Comparison of ENCODE assay signal across 15 cellular contexts in the genomic region with DNA sequence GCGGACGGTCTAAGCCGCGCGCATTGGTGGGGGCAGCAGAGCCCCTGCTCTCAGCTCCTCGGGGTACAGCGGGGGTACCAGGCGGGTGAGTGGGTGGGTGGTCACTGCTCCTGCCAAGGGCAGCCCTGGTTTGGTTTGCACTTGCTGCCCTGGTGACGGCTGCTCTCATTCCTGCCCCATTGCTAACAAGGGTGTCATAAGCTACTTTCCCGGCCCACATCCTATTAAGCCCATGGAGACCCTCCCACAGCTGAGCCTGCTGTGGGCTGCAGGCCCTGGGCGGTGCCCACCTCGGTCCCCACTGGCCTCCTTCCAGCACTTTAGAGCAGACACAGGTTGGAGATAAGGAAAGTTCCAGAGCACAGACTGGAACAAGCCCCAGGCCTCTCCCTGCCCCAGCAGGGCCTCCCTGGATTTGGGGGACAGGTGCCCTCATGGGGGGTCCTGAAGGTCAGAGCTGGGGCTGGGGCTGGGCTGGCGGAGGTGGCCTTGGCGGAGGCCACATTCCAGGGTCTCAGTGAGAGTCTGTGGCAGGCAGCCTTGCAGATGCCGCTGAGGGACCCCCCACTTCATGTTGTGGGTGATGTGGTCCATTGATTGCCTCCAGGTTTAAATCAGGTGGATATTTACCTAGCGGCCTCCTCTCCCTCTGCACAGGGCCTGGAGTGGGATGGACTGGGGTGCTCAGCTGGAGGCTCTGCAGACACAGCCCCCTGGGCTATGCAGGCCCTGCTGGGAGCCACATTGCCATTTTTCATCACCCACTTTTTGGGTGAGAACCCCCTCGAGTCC. TPM values are rescaled to one million over a fixed set of nuclear protein-coding genes. Genes with fewer than 3 reads are reported as not detected.
A peak's percentile ranks its signal among the peaks of the same experiment; 100 is the strongest.
DNase-seq lines count a peak whose midpoint lies in the region; ATAC-seq and TF ChIP-seq lines count a peak whose summit lies in the region.
"Had no signal": no experiment of that assay in that cellular context is flagged by ENCODE, and none has a peak within 500 bp of the region (broad histone marks: within the 10 kb centered on the region; RNA-seq: fewer than 3 reads in every experiment).

No MANE protein-coding gene starts in this region.

- H3K4me1 ChIP-seq in heart left ventricle (peaks cover 0 to 59% (median 30%) of the 10 kb centered on the region in 12 donors), esophagus squamous epithelium (peaks cover 15 to 72% (median 25%) of the 10 kb centered on the region in 3 donors), osteoblast (ENCODE audit: insufficient read depth, low read length) (peaks cover 29% of the 10 kb centered on the region), suprapubic skin (peaks cover 60% of the 10 kb centered on the region)
- H3K4me1 ChIP-seq: parathyroid adenoma, upper lobe of right lung had no signal

- intact Hi-C loops in heart left ventricle (cut with DNase I): loop anchor here in 7 of 10 donors (2.0 to 10.0 kb wide), 5 partner anchors 23 to 487 kb away; a partner anchor contains a TSS
- intact Hi-C loops in cardiac septum (cut with DNase I): no loop called here
- intact Hi-C loops in esophagus squamous epithelium (cut with DNase I): loop anchor here (10.0 kb wide), 2 partner anchors 57 to 477 kb away; no protein-coding TSS in a partner anchor

- H3K4me3 ChIP-seq in heart left ventricle (no peak overlapping the region), esophagus squamous epithelium (no peak overlapping the region), osteoblast (ENCODE audit: insufficient read depth, low read length) (no peak overlapping the region), suprapubic skin (no peak overlapping the region)
- H3K4me3 ChIP-seq: upper lobe of right lung had no signal

- no peak overlapping the region for H2AFZ ChIP-seq in osteoblast (ENCODE audit: low read length)
- H2AFZ ChIP-seq: parathyroid adenoma had no signal

- TF ChIP-seq POLR2A in heart left ventricle (IDR thresholded peaks at IDR 0.05) (no peak), esophagus squamous epithelium (IDR thresholded peaks at IDR 0.05) (no peak), suprapubic skin (IDR thresholded peaks at IDR 0.05) (no peak)

- H3K79me2 ChIP-seq in osteoblast (ENCODE audit: insufficient read depth, low read length): no peaks in the 10 kb centered on the region
- H3K79me2 ChIP-seq: parathyroid adenoma had no signal

- TF ChIP-seq EP300 in suprapubic skin (IDR thresholded peaks at IDR 0.05): no peak

- WGBS in heart left ventricle, 4 donors: 78 to 84% (median 81%) methylated on average over 5 to 17 of the region's 17 CpGs
- 70 to 74% methylated on average over 1 to 5 of the region's 17 CpGs for WGBS in esophagus squamous epithelium, 2 donors
- 80% methylated on average over 2 of the region's 17 CpGs for WGBS in suprapubic skin

- ATAC-seq in heart left ventricle: no peak
- no peak for ATAC-seq in HG03039 (IDR thresholded peaks at IDR 0.05; ENCODE audit: unreplicated experiment)
- ATAC-seq: upper lobe of right lung had no signal

- H3K27ac ChIP-seq in heart left ventricle (peak overlapping the region in 8 of 12 donors; percentile 15 to 54 (median 36)), esophagus squamous epithelium (peak overlapping the region; percentile 4 to 75 (median 64)), osteoblast (ENCODE audit: low read depth, low read length) (no peak overlapping the region), suprapubic skin (no peak overlapping the region)
- H3K27ac ChIP-seq: parathyroid adenoma, upper lobe of right lung had no signal

- no peak overlapping the region for H3K4me2 ChIP-seq in osteoblast (ENCODE audit: insufficient read depth, low read length)

- H4K20me1 ChIP-seq in osteoblast (ENCODE audit: insufficient read depth, low read length): no peaks in the 10 kb centered on the region

- no peak for DNase-seq in heart left ventricle
- no peak for DNase-seq in cardiac septum (ENCODE audit: low spot score)
- no peak for DNase-seq in esophagus squamous epithelium (lab: John Stamatoyannopoulos, UW)
- peak; percentile 91 for DNase-seq in osteoblast (ENCODE audit: insufficient read length, low spot score, missing footprints)
- DNase-seq in suprapubic skin (ENCODE audit: low spot score in 2 of 2): no peak
- no peak for DNase-seq in activated CD4-positive, alpha-beta T cell treated with anti-CD3 and anti-CD28 coated beads, Interleukin-2, amount 50 U/mL, for 4 hours
- no peak for DNase-seq in putamen (ENCODE audit: low spot score)
- DNase-seq: activated CD4-positive, CD25-positive, alpha-beta regulatory T cell treated with anti-CD3 and anti-CD28 coated beads, Interleukin-2, amount 50 U/mL, for 72 hours; activated naive CD8-positive, alpha-beta T cell treated with anti-CD3 and anti-CD28 coated beads, Interleukin-2, amount 10 ng/mL, durations not matched to agents 7 days and 5 days; activated T-cell treated with anti-CD3 and anti-CD28 coated beads, Interleukin-2, amount 50 U/mL, for 1 hour; Kasumi-1; NCI-H187; upper lobe of right lung had no signal

- TF ChIP-seq CTCF in heart left ventricle (IDR thresholded peaks at IDR 0.05): no peak
- no peak for TF ChIP-seq CTCF in esophagus squamous epithelium (IDR thresholded peaks at IDR 0.05)
- no peak for TF ChIP-seq CTCF in osteoblast (IDR thresholded peaks at IDR 0.05; ENCODE audit: extremely low read depth, low read depth, low read length)
- no peak for TF ChIP-seq CTCF in suprapubic skin (IDR thresholded peaks at IDR 0.05)

- H3K9me3 ChIP-seq in heart left ventricle: no peaks in the 10 kb centered on the region
- no peaks in the 10 kb centered on the region for H3K9me3 ChIP-seq in esophagus squamous epithelium
- no peaks in the 10 kb centered on the region for H3K9me3 ChIP-seq in osteoblast (ENCODE audit: low read depth, low read length)
- H3K9me3 ChIP-seq in suprapubic skin: no peaks in the 10 kb centered on the region
- H3K9me3 ChIP-seq: upper lobe of right lung had no signal

- H3K27me3 ChIP-seq in heart left ventricle: no peaks in the 10 kb centered on the region
- H3K27me3 ChIP-seq in esophagus squamous epithelium: no peaks in the 10 kb centered on the region
- H3K27me3 ChIP-seq in osteoblast (ENCODE audit: insufficient read depth, low read length): no peaks in the 10 kb centered on the region
- H3K27me3 ChIP-seq in suprapubic skin: no peaks in the 10 kb centered on the region
- H3K27me3 ChIP-seq: upper lobe of right lung had no signal

- H3K36me3 ChIP-seq in heart left ventricle (no peaks in the 10 kb centered on the region), esophagus squamous epithelium (no peaks in the 10 kb centered on the region), osteoblast (ENCODE audit: insufficient read depth, low read length) (no peaks in the 10 kb centered on the region), suprapubic skin (no peaks in the 10 kb centered on the region)
- H3K36me3 ChIP-seq: upper lobe of right lung had no signal

RNA-seq across cellular contexts. Expression of a gene that starts 27.0 kb away (rescaled TPM):
- total RNA-seq in heart left ventricle: 100 to 1,000 TPM in 2 of 9 donors, 10 to 100 TPM in 7; 31.7 to 109 (median 59.0) TPM
- polyA plus RNA-seq in heart left ventricle: 10 to 100 TPM; 38.9 to 65.6 TPM
- 77.0 TPM for total RNA-seq in cardiac septum
- 10 to 100 TPM; 38.9 to 69.0 (median 52.5) TPM for total RNA-seq in esophagus squamous epithelium
- total RNA-seq in osteoblast: 8.3 and 8.8 TPM in 2 replicates
- total RNA-seq in suprapubic skin: 100 to 1,000 TPM in 2 of 4 donors, 10 to 100 TPM in 2; 71.9 to 157 (median 101) TPM

Comparison
In these comparisons a context has a peak if more than half of its experiments do, and no peak if none do; other contexts are left out.
1. H3K27ac ChIP-seq: peak in heart left ventricle (8 of 12) and esophagus squamous epithelium (4 of 4); none in osteoblast (single experiment) and suprapubic skin (single experiment).